ENCODE assay signal across 12 cellular contexts in genomic region chr17:83073389-83074063, GRCh38. TPM values are rescaled to one million over a fixed set of nuclear protein-coding genes. Genes with fewer than 3 reads are reported as not detected.
DNase-seq lines count a peak whose midpoint lies in the region; ATAC-seq and TF ChIP-seq lines count a peak whose summit lies in the region.
"Had no signal": no experiment of that assay in that cellular context is flagged by ENCODE, and none has a peak within 500 bp of the region (broad histone marks: within the 10 kb centered on the region; RNA-seq: fewer than 3 reads in every experiment).

No MANE protein-coding gene starts in this region.

- no peak overlapping the region for H3K4me3 Mint-ChIP-seq in naive thymus-derived CD4-positive, alpha-beta T cell
- no peak overlapping the region for H3K4me3 Mint-ChIP-seq in T-cell
- H3K4me3 Mint-ChIP-seq: CD4-positive, alpha-beta memory T cell had no signal

- H3K36me3 Mint-ChIP-seq in naive thymus-derived CD4-positive, alpha-beta T cell = no peaks in the 10 kb centered on the region
- H3K36me3 Mint-ChIP-seq in T-cell = no peaks in the 10 kb centered on the region
- H3K36me3 Mint-ChIP-seq: CD4-positive, alpha-beta memory T cell had no signal

- no peak for TF ChIP-seq POLR2A in erythroblast (IDR thresholded peaks at IDR 0.05; ENCODE audit: low read length)

- H3K9me3 Mint-ChIP-seq in naive thymus-derived CD4-positive, alpha-beta T cell = no peaks in the 10 kb centered on the region
- no peaks in the 10 kb centered on the region for H3K9me3 Mint-ChIP-seq in T-cell
- H3K9me3 Mint-ChIP-seq: CD4-positive, alpha-beta memory T cell had no signal

- DNase-seq in DMS53 (lab: John Stamatoyannopoulos, UW) (peak; percentile 78), NCI-H226 (peak; percentile 91), erythroblast (lab: John Stamatoyannopoulos, UW) (peak; percentile 47 to 62), putamen (ENCODE audit: low spot score) (no peak), Kasumi-1 (lab: John Stamatoyannopoulos, UW) (no peak), T-cell (no peak), epidermal melanocyte (ENCODE audit: insufficient read length, low spot score) (no peak)
- DNase-seq in naive thymus-derived CD4-positive, alpha-beta T cell = no peak
- DNase-seq: CD4-positive, alpha-beta memory T cell; NCI-H524; occipital lobe; substantia nigra had no signal

- H3K9me3 ChIP-seq in naive thymus-derived CD4-positive, alpha-beta T cell (ENCODE audit: control insufficient read depth in 2 of 3, low read length in 3 of 3) = no peaks in the 10 kb centered on the region

- H3K4me1 ChIP-seq in naive thymus-derived CD4-positive, alpha-beta T cell (ENCODE audit: control insufficient read depth in 2 of 2, insufficient read depth in 2 of 2, low read length in 2 of 2) = peaks cover 16 to 31% of the 10 kb centered on the region in 2 donors

- peaks cover 18 to 32% (median 28%) of the 10 kb centered on the region in 7 donors for H3K4me1 Mint-ChIP-seq in naive thymus-derived CD4-positive, alpha-beta T cell
- H3K4me1 Mint-ChIP-seq in T-cell = peaks cover 26 to 36% (median 27%) of the 10 kb centered on the region in 3 donors

- no peak overlapping the region for H3K27ac ChIP-seq in naive thymus-derived CD4-positive, alpha-beta T cell (ENCODE audit: low read depth, low read length)

- no peaks in the 10 kb centered on the region for H3K27me3 ChIP-seq in naive thymus-derived CD4-positive, alpha-beta T cell (ENCODE audit: control insufficient read depth in 2 of 2, insufficient read depth in 2 of 2, low read length in 2 of 2)

- POLR2A ChIA-PET in naive thymus-derived CD4-positive, alpha-beta T cell (lab: Charles Lee) = no interaction called here
- POLR2A ChIA-PET in T-cell (lab: Charles Lee) = no interaction called here

- CTCF ChIA-PET in naive thymus-derived CD4-positive, alpha-beta T cell (lab: Charles Lee) = no interaction called here
- CTCF ChIA-PET in T-cell (lab: Charles Lee) = no interaction called here

- intact Hi-C loops in naive thymus-derived CD4-positive, alpha-beta T cell (cut with micrococcal nuclease) = no loop called here

- ATAC-seq in naive thymus-derived CD4-positive, alpha-beta T cell = peak; percentile 67
- ATAC-seq in T-cell (replicated peaks in 1 of 4) = no peak

- no peak overlapping the region for H3K27ac Mint-ChIP-seq in naive thymus-derived CD4-positive, alpha-beta T cell
- no peak overlapping the region for H3K27ac Mint-ChIP-seq in T-cell
- H3K27ac Mint-ChIP-seq: CD4-positive, alpha-beta memory T cell had no signal

- H3K27me3 Mint-ChIP-seq in naive thymus-derived CD4-positive, alpha-beta T cell = peaks cover 0 to 32% (median 5%) of the 10 kb centered on the region in 5 donors
- H3K27me3 Mint-ChIP-seq in T-cell = peaks cover 0 to 2% of the 10 kb centered on the region in 2 donors
- H3K27me3 Mint-ChIP-seq: CD4-positive, alpha-beta memory T cell had no signal

- H3K36me3 ChIP-seq in naive thymus-derived CD4-positive, alpha-beta T cell (ENCODE audit: control insufficient read depth in 2 of 3, insufficient read depth in 3 of 3, low read length in 3 of 3) = no peaks in the 10 kb centered on the region

- H3K4me3 ChIP-seq in naive thymus-derived CD4-positive, alpha-beta T cell (ENCODE audit: low read length) = no peak overlapping the region

RNA-seq across cellular contexts. Expression of gene METRNL, which starts 5.9 kb away (rescaled TPM):
- 100 to 1,000 TPM in 1 of 5 experiments, 10 to 100 TPM in 2, 1 to 10 TPM in 2; 1.0 to 147 (median 10.3) TPM for total RNA-seq in naive thymus-derived CD4-positive, alpha-beta T cell
- not detected for polyA plus RNA-seq in naive thymus-derived CD4-positive, alpha-beta T cell
- total RNA-seq in T-cell = 10 to 100 TPM in 3 of 5 donors, 1 to 10 TPM in 2; 7.0 to 50.8 (median 11.9) TPM

Comparison
In these comparisons a context has a peak if more than half of its experiments do, and no peak if none do; other contexts are left out.
1. DNase-seq: peak in DMS53 (single experiment), NCI-H226 (single experiment) and erythroblast (2 of 2); none in naive thymus-derived CD4-positive, alpha-beta T cell (0 of 9), putamen (single experiment), Kasumi-1 (0 of 2), T-cell (0 of 34) and epidermal melanocyte (single experiment).